27 cellular contexts compared by ENCODE assay signal in the genomic region with DNA sequence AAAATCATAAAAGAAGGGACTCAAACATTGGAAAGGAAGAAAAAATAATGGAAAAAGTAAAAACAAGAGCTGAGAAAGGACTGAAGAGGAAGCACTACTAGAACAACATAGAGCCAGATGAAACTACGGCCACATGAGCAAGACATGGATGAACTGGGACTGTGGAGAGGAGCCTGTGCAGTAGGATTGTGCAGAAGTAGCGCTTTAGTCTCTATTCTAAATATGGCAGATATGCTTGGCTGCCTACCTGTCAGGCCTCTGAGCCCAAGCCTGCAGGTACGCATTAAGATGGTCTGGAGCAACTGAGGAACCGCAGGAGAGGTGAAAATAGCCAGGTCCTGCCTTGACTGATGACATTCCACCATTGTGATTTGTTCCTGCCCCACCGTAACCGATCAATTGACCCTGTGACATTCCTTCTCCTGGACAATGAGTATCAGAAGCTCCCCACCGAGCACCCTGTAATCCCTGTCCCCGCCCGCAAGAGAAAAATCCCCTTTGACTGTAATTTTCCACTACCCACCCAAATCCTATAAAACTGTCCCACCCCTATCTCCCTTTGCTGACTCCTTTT.
A peak's percentile ranks its signal among the peaks of the same experiment; 100 is the strongest.
DNase-seq lines count a peak whose midpoint lies in the region; ATAC-seq, FAIRE-seq and TF ChIP-seq lines count a peak whose summit lies in the region.
"Had no signal": no experiment of that assay in that cellular context is flagged by ENCODE, and none has a peak within 500 bp of the region (broad histone marks: within the 10 kb centered on the region; RNA-seq: fewer than 3 reads in every experiment).

No MANE protein-coding gene starts in this region.

- no peak for TF ChIP-seq CTCF in K562 (IDR thresholded peaks at IDR 0.05 in 2 of 3, conservative IDR thresholded peaks at IDR 0.05 in 1 of 3; ENCODE audit: insufficient read depth in 2 of 3, low read depth in 1 of 3, low read length in 3 of 3)

- peaks cover 27% of the 10 kb centered on the region for H3K4me1 Mint-ChIP-seq in activated T-cell treated with anti-CD3 and anti-CD28 coated beads, Interleukin-2, amount 50 U/mL, for 72 hours (ENCODE audit: low read depth)
- peaks cover 32% of the 10 kb centered on the region for H3K4me1 Mint-ChIP-seq in activated T-cell treated with anti-CD3 and anti-CD28 coated beads, Interleukin-2, amount 50 U/mL, for 4 hours (ENCODE audit: low read depth)
- H3K4me1 Mint-ChIP-seq in stimulated activated naive B cell treated with anti-CD40 and anti-IgM and Interleukin-4, amounts not matched to agents 10 μg/mL and 1 μg/mL and 100 μg/mL, for 72 hours: peaks cover 40 to 60% of the 10 kb centered on the region in 2 donors

- H3K27ac ChIP-seq in K562 (ENCODE audit: extremely low read depth, low read depth, low read length): no peak overlapping the region
- H3K27ac ChIP-seq: adrenal gland, BLaER1, brain microvascular endothelial cell, colonic mucosa, esophagus squamous epithelium, gastroesophageal sphincter, transverse colon had no signal

- H3K9me3 Mint-ChIP-seq in activated T-cell treated with anti-CD3 and anti-CD28 coated beads, Interleukin-2, amount 50 U/mL, for 72 hours: no peaks in the 10 kb centered on the region
- no peaks in the 10 kb centered on the region for H3K9me3 Mint-ChIP-seq in activated T-cell treated with anti-CD3 and anti-CD28 coated beads, Interleukin-2, amount 50 U/mL, for 4 hours
- H3K9me3 Mint-ChIP-seq in stimulated activated naive B cell treated with anti-CD40 and anti-IgM and Interleukin-4, amounts not matched to agents 10 μg/mL and 1 μg/mL and 100 μg/mL, for 72 hours: peaks cover 15 to 21% of the 10 kb centered on the region in 2 donors

- FAIRE-seq in K562 (lab: Jason Lieb, UNC): no peak

- POLR2A ChIA-PET in K562 (lab: Yijun Ruan, JAX): no interaction called here

- CTCF ChIA-PET in K562 (lab: Yijun Ruan, JAX; ENCODE audit: low intra/inter-chr PET ratio): no interaction called here

- peak overlapping the region; percentile 15 for H3K27ac Mint-ChIP-seq in activated T-cell treated with anti-CD3 and anti-CD28 coated beads, Interleukin-2, amount 50 U/mL, for 72 hours
- peak overlapping the region; percentile 90 for H3K27ac Mint-ChIP-seq in stimulated activated naive B cell treated with anti-CD40 and anti-IgM and Interleukin-4, amounts not matched to agents 10 μg/mL and 1 μg/mL and 100 μg/mL, for 72 hours
- H3K27ac Mint-ChIP-seq: activated CD8-positive, alpha-beta memory T cell treated with anti-CD3 and anti-CD28 coated beads, Interleukin-2, amount 10 ng/mL, durations not matched to agents 7 days and 5 days had no signal

- no peak for TF ChIP-seq POLR2A in K562 (conservative IDR thresholded peaks at IDR 0.05)

- TF ChIP-seq RAD21 in K562 (CRISPR knock-in tag; conservative IDR thresholded peaks at IDR 0.05 in 1 of 2, IDR thresholded peaks at IDR 0.05 in 1 of 2): no peak

- H3K79me2 ChIP-seq in K562 (ENCODE audit: control insufficient read depth, insufficient read depth, low read length): no peaks in the 10 kb centered on the region

- DNase-seq in activated T-cell treated with anti-CD3 and anti-CD28 coated beads, Interleukin-2, amount 50 U/mL, for 72 hours: no peak
- no peak for DNase-seq in activated T-cell treated with anti-CD3 and anti-CD28 coated beads, Interleukin-2, amount 50 U/mL, for 4 hours
- no peak for DNase-seq in K562 (ENCODE audit: extremely low read depth in 1 of 4, low spot score in 3 of 4)
- DNase-seq in stimulated activated naive B cell treated with anti-CD40 and anti-IgM and Interleukin-4, amounts not matched to agents 10 μg/mL and 1 μg/mL and 100 μg/mL, for 72 hours: no peak
- DNase-seq in pons (ENCODE audit: low spot score): no peak
- DNase-seq: activated CD4-positive, alpha-beta T cell treated with anti-CD3 and anti-CD28 coated beads for 1 hour; activated CD8-positive, alpha-beta memory T cell treated with anti-CD3 and anti-CD28 coated beads, Interleukin-2, amount 10 ng/mL, durations not matched to agents 7 days and 5 days; activated effector memory CD4-positive, alpha-beta T cell treated with Interleukin-2 at 50 U/mL for 16 hours; adrenal gland; brain microvascular endothelial cell; Caco-2; colonic mucosa; EL; esophagus squamous epithelium; NCI-H1092; NCI-H187 treated with DMSO at 0.1 percent for 48 hours; NCI-H69; OCI-M1; Right ventricle myocardium superior; stimulated activated CD4-positive, alpha-beta T cell treated with anti-CD3 and anti-CD28 coated beads, Interleukin-4, amount 100 ng/mL, for 24 hours; transverse colon had no signal

- H3K9ac ChIP-seq in K562 (ENCODE audit: insufficient read depth in 1 of 2, low read depth in 2 of 2, low read length in 2 of 2): no peak overlapping the region
- H3K9ac ChIP-seq: BLaER1 had no signal

- peaks cover 22 to 33% of the 10 kb centered on the region in 2 donors for H3K36me3 Mint-ChIP-seq in activated T-cell treated with anti-CD3 and anti-CD28 coated beads, Interleukin-2, amount 50 U/mL, for 72 hours (ENCODE audit: insufficient read depth in 2 of 2)
- peaks cover 54% of the 10 kb centered on the region for H3K36me3 Mint-ChIP-seq in activated T-cell treated with anti-CD3 and anti-CD28 coated beads, Interleukin-2, amount 50 U/mL, for 4 hours (ENCODE audit: insufficient read depth)
- peaks cover 47 to 60% of the 10 kb centered on the region in 2 donors for H3K36me3 Mint-ChIP-seq in stimulated activated naive B cell treated with anti-CD40 and anti-IgM and Interleukin-4, amounts not matched to agents 10 μg/mL and 1 μg/mL and 100 μg/mL, for 72 hours

- H3K9me3 ChIP-seq in K562 (replicated peaks; ENCODE audit: control insufficient read depth, insufficient read depth, low read depth, low read length): no peaks in the 10 kb centered on the region
- H3K9me3 ChIP-seq: adrenal gland, Caco-2, colonic mucosa, esophagus squamous epithelium, gastroesophageal sphincter, right atrium auricular region, transverse colon had no signal

- no peaks in the 10 kb centered on the region for H3K27me3 ChIP-seq in K562 (ENCODE audit: control insufficient read depth in 2 of 2, insufficient read depth in 2 of 2, low read length in 2 of 2)
- H3K27me3 ChIP-seq: adrenal gland, BLaER1, brain microvascular endothelial cell, colonic mucosa, esophagus squamous epithelium, gastroesophageal sphincter, right atrium auricular region, transverse colon had no signal

- no peak for ATAC-seq in activated T-cell treated with anti-CD3 and anti-CD28 coated beads, Interleukin-2, amount 50 U/mL, for 72 hours (replicated peaks in 1 of 2)
- no peak for ATAC-seq in activated T-cell treated with anti-CD3 and anti-CD28 coated beads, Interleukin-2, amount 50 U/mL, for 4 hours
- ATAC-seq in HG03354 (IDR thresholded peaks at IDR 0.05; ENCODE audit: poor library complexity, severe bottlenecking, unreplicated experiment) (peak; percentile 55), K562 (peak; percentile 22; the same call in 1 of the 3 replicates), GM19328 (IDR thresholded peaks at IDR 0.05; ENCODE audit: unreplicated experiment) (no peak), GM21619 (IDR thresholded peaks at IDR 0.05; ENCODE audit: unreplicated experiment) (no peak)
- peak; percentile 31 to 41 for ATAC-seq in stimulated activated naive B cell treated with anti-CD40 and anti-IgM and Interleukin-4, amounts not matched to agents 10 μg/mL and 1 μg/mL and 100 μg/mL, for 72 hours (replicated peaks)
- ATAC-seq: activated CD8-positive, alpha-beta memory T cell treated with anti-CD3 and anti-CD28 coated beads, Interleukin-2, amount 10 ng/mL, durations not matched to agents 7 days and 5 days; gastroesophageal sphincter had no signal

- H3K4me3 ChIP-seq in K562: no peak overlapping the region
- H3K4me3 ChIP-seq: adrenal gland, BLaER1, colonic mucosa, esophagus squamous epithelium, gastroesophageal sphincter, right atrium auricular region, transverse colon had no signal

- H3K4me3 Mint-ChIP-seq in activated T-cell treated with anti-CD3 and anti-CD28 coated beads, Interleukin-2, amount 50 U/mL, for 72 hours: no peak overlapping the region
- no peak overlapping the region for H3K4me3 Mint-ChIP-seq in activated T-cell treated with anti-CD3 and anti-CD28 coated beads, Interleukin-2, amount 50 U/mL, for 4 hours
- H3K4me3 Mint-ChIP-seq in stimulated activated naive B cell treated with anti-CD40 and anti-IgM and Interleukin-4, amounts not matched to agents 10 μg/mL and 1 μg/mL and 100 μg/mL, for 72 hours: peak overlapping the region; percentile 34 to 49
- H3K4me3 Mint-ChIP-seq: activated CD8-positive, alpha-beta memory T cell treated with anti-CD3 and anti-CD28 coated beads, Interleukin-2, amount 10 ng/mL, durations not matched to agents 7 days and 5 days had no signal

- TF ChIP-seq EP300 in K562 (IDR thresholded peaks at IDR 0.05; ENCODE audit: low read length): no peak

- BruUV-seq in K562 (replicated peaks; lab: Mats Ljungman, UMichigan): no TSS peak

- no peaks in the 10 kb centered on the region for H3K36me3 ChIP-seq in K562 (ENCODE audit: control insufficient read depth, insufficient read depth, low read length)
- H3K36me3 ChIP-seq: adrenal gland, brain microvascular endothelial cell, colonic mucosa, right atrium auricular region, transverse colon had no signal

- intact Hi-C loops in K562 (cut with micrococcal nuclease): no loop called here

- in situ Hi-C loops in K562 (cut with MboI): no loop called here

- no peak overlapping the region for H3K4me2 ChIP-seq in K562 (ENCODE audit: insufficient read depth, low read length)
- H3K4me2 ChIP-seq: BLaER1 had no signal

- no peaks in the 10 kb centered on the region for H4K20me1 ChIP-seq in K562 (replicated peaks; ENCODE audit: control insufficient read depth, insufficient read depth, low read length)
- H4K20me1 ChIP-seq: BLaER1 had no signal

- WGBS in K562 (ENCODE audit: insufficient coverage, low coverage, missing lambda C conversion rate): 34% methylated on average over 9 of the region's 9 CpGs

- no peaks in the 10 kb centered on the region; a peak in 2 of 5 replicates for H3K4me1 ChIP-seq in K562 (replicated peaks in 1 of 2; ENCODE audit: control insufficient read depth in 2 of 2, insufficient read depth in 2 of 2, low read length in 2 of 2)
- H3K4me1 ChIP-seq: adrenal gland, colonic mucosa, esophagus squamous epithelium had no signal

- H3K27me3 Mint-ChIP-seq in activated T-cell treated with anti-CD3 and anti-CD28 coated beads, Interleukin-2, amount 50 U/mL, for 72 hours (ENCODE audit: low read depth): no peaks in the 10 kb centered on the region
- H3K27me3 Mint-ChIP-seq in activated T-cell treated with anti-CD3 and anti-CD28 coated beads, Interleukin-2, amount 50 U/mL, for 4 hours (ENCODE audit: low read depth): no peaks in the 10 kb centered on the region
- no peaks in the 10 kb centered on the region for H3K27me3 Mint-ChIP-seq in stimulated activated naive B cell treated with anti-CD40 and anti-IgM and Interleukin-4, amounts not matched to agents 10 μg/mL and 1 μg/mL and 100 μg/mL, for 72 hours
- H3K27me3 Mint-ChIP-seq: activated CD8-positive, alpha-beta memory T cell treated with anti-CD3 and anti-CD28 coated beads, Interleukin-2, amount 10 ng/mL, durations not matched to agents 7 days and 5 days had no signal

- H2AFZ ChIP-seq in K562 (ENCODE audit: low read depth, low read length): no peak overlapping the region

- H3K9me1 ChIP-seq in K562 (ENCODE audit: control insufficient read depth, insufficient read depth, low read length): no peaks in the 10 kb centered on the region

TF ChIP-seq in K562, 482 proteins besides CTCF, POLR2A, EP300 and RAD21 (continues in another document):
- TF ChIP-seq XRCC4 (IDR thresholded peaks at IDR 0.05; ENCODE audit: extremely low read depth, insufficient read depth, insufficient read length) (no peak), ZBTB17 (CRISPR knock-in tag; IDR thresholded peaks at IDR 0.05) (no peak)

Comparison
In these comparisons a context has a peak if more than half of its experiments do, and no peak if none do; other contexts are left out.
1. ATAC-seq: peak in HG03354 (single experiment), K562 (single experiment) and stimulated activated naive B cell treated with anti-CD40 and anti-IgM and Interleukin-4, amounts not matched to agents 10 μg/mL and 1 μg/mL and 100 μg/mL, for 72 hours (2 of 2); none in activated T-cell treated with anti-CD3 and anti-CD28 coated beads, Interleukin-2, amount 50 U/mL, for 72 hours (0 of 2), activated T-cell treated with anti-CD3 and anti-CD28 coated beads, Interleukin-2, amount 50 U/mL, for 4 hours (0 of 2), GM19328 (single experiment) and GM21619 (single experiment).
2. H3K4me3 Mint-ChIP-seq: peak in stimulated activated naive B cell treated with anti-CD40 and anti-IgM and Interleukin-4, amounts not matched to agents 10 μg/mL and 1 μg/mL and 100 μg/mL, for 72 hours (2 of 2); none in activated T-cell treated with anti-CD3 and anti-CD28 coated beads, Interleukin-2, amount 50 U/mL, for 72 hours (0 of 2) and activated T-cell treated with anti-CD3 and anti-CD28 coated beads, Interleukin-2, amount 50 U/mL, for 4 hours (single experiment).